In the genomic region with DNA sequence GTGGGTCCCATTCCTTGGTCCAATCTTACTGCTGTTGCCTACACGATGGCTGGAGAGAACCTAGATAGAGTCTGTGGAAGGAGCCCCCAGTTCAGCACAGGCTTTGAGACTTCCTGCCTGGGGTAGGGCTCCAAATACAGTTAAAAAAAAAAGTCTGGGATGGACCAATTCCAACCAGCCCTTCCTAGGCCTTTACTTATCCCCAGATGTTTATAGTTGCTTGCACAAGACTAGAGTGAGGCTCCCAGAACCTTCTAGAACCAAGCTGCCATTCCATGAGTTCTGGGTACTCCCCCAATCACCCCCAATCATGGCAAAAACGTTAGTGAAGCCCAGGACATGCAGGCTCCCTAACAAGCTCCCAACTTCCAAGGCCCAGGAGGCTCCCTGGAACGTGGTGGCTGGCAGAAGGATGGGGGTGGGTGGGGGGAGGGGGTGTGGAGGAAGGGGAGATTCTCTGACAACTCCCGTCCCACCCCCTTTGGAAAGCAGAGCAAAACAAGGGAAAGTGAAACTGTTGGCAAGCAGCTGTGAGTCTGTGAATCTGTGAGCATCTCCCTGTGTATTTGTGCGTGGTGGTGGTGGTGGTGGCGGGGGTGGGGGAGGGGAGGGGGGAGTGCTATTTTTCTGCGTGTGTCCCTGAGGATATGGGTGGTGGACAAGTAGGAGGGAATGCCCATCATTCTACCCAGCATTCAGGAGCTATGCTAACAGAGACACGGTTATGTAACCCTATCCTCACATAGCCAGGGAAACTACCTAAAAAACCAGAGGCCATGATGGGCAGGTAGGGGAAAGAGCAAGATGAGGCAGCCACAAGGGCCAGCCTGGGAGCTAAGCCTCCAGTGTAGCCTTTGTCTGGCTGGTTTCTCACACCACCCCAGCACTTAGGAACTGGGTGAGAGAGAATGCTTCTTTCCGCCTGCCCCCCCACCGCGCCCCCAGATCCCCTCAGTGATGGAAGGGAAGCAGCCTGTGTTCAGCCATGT, we compare ENCODE assay signal across 15 cellular contexts. TPM values are rescaled to one million over a fixed set of nuclear protein-coding genes. Genes with fewer than 3 reads are reported as not detected.
DNase-seq lines count a peak whose midpoint lies in the region; ATAC-seq and TF ChIP-seq lines count a peak whose summit lies in the region.
"Had no signal": no experiment of that assay in that cellular context is flagged by ENCODE, and none has a peak within 500 bp of the region (broad histone marks: within the 10 kb centered on the region; RNA-seq: fewer than 3 reads in every experiment).

No MANE protein-coding gene starts in this region.

- H3K27ac ChIP-seq in HCT116 (ENCODE audit: low read depth, low read length) (peak overlapping the region; percentile 98), breast epithelium (peak overlapping the region; percentile 87 to 90)
- H3K27ac ChIP-seq: coronary artery, SK-N-MC had no signal

- peak overlapping the region; percentile 57 for H3K27ac Mint-ChIP-seq in neural crest cell (ENCODE audit: unreplicated experiment)
- H3K27ac Mint-ChIP-seq in mesothelial cell of epicardium = no peak overlapping the region

- intact Hi-C loops in HCT116 (cut with micrococcal nuclease) = no loop called here
- intact Hi-C loops in breast epithelium (cut with DNase I; ENCODE audit: low total_unique reads) = no loop called here
- intact Hi-C loops in left colon (cut with DNase I, micrococcal nuclease) = loop anchor here in 1 of 2 donors (10.0 kb wide), 1 partner anchor 97 kb away; the partner anchor contains the start of gene INKA1

- peak overlapping the region; percentile 96 for H3K9ac ChIP-seq in HCT116 (ENCODE audit: low read length)

- H3K9me3 ChIP-seq in HCT116 (ENCODE audit: control insufficient read depth in 1 of 2, insufficient read depth in 1 of 2, low read depth in 1 of 2, low read length in 2 of 2) = no peaks in the 10 kb centered on the region
- H3K9me3 ChIP-seq in breast epithelium = no peaks in the 10 kb centered on the region

- H3K36me3 Mint-ChIP-seq in neural crest cell (ENCODE audit: low read depth) (no peaks in the 10 kb centered on the region), mesothelial cell of epicardium (no peaks in the 10 kb centered on the region)
- H3K36me3 Mint-ChIP-seq: naive B cell had no signal

- H3K36me3 ChIP-seq in HCT116 (ENCODE audit: control insufficient read depth in 1 of 2, insufficient read depth in 2 of 2, low read length in 2 of 2) (peaks cover 15 to 24% of the 10 kb centered on the region in 2 experiments; a peak in 3 of 4 replicates), breast epithelium (no peaks in the 10 kb centered on the region)

- CTCF ChIA-PET in HCT116 (lab: Charles Lee) = interaction anchor here (1.4 kb wide), 2 partner anchors 60 to 98 kb away, joined by 4 to 6 read pairs; partner anchors contain the start of gene INKA1

- RAD21 ChIA-PET in HCT116 (lab: Charles Lee; ENCODE audit: low non-redundant PET in 1 of 2, low total read pairs in 2 of 2, uncharacterized antibody in 2 of 2, unreplicated experiment in 2 of 2) = interaction anchor here in 1 of 2 experiments (1.5 kb wide), 1 partner anchor 38 kb away, joined by 3 read pairs; the partner anchor contains the start of gene RBM6

- DNase-seq in AG10803 (ENCODE audit: low read depth) = peak; percentile 54
- DNase-seq in HCT116 (ENCODE audit: low read depth, low spot score) = no peak
- DNase-seq in breast epithelium (ENCODE audit: low spot score in 2 of 2) = no peak
- no peak for DNase-seq in neural crest cell (ENCODE audit: low read depth, low spot score)
- DNase-seq in erythroblast (lab: John Stamatoyannopoulos, UW) = no peak
- no peak for DNase-seq in mesothelial cell of epicardium (ENCODE audit: low spot score in 2 of 2, unreplicated experiment in 2 of 2)
- DNase-seq in left colon = no peak
- DNase-seq in GF-D8 (lab: John Stamatoyannopoulos, UW) = no peak
- DNase-seq: activated gamma-delta T cell treated with Interleukin-2 at 50 U/mL for 16 hours; AML-193; naive B cell; NCI-H2227 treated with DMSO at 0.1 percent for 48 hours; stimulated activated naive CD4-positive, alpha-beta T cell had no signal

- TF ChIP-seq RAD21 in HCT116 (IDR thresholded peaks at IDR 0.05; ENCODE audit: low read depth) = no peak

- no peak for TF ChIP-seq POLR2A in HCT116 (IDR thresholded peaks at IDR 0.05; ENCODE audit: borderline replicate concordance, extremely low read depth, insufficient read depth, insufficient read length)
- TF ChIP-seq POLR2A in breast epithelium (IDR thresholded peaks at IDR 0.05) = no peak
- TF ChIP-seq POLR2A in erythroblast (IDR thresholded peaks at IDR 0.05; ENCODE audit: low read length) = no peak

- no peak for ATAC-seq in HCT116
- no peak for ATAC-seq in left colon

- H3K79me2 ChIP-seq in HCT116 (ENCODE audit: insufficient read depth, low read length) = peaks cover 84% of the 10 kb centered on the region

- peak overlapping the region; percentile 97 for H3K4me2 ChIP-seq in HCT116 (ENCODE audit: low read length)

- no peaks in the 10 kb centered on the region for H3K9me3 Mint-ChIP-seq in neural crest cell
- no peaks in the 10 kb centered on the region for H3K9me3 Mint-ChIP-seq in mesothelial cell of epicardium
- H3K9me3 Mint-ChIP-seq: naive B cell had no signal

- BruUV-seq in HCT116 (replicated peaks; lab: Mats Ljungman, UMichigan) = TSS peak; percentile 10

- no peak for TF ChIP-seq CTCF in AG10803 (conservative IDR thresholded peaks at IDR 0.05; ENCODE audit: low read length)
- no peak for TF ChIP-seq CTCF in HCT116 (IDR thresholded peaks at IDR 0.05 in 2 of 3, conservative IDR thresholded peaks at IDR 0.05 in 1 of 3; ENCODE audit: borderline replicate concordance in 1 of 3, insufficient read depth in 1 of 3, low read depth in 2 of 3, low read length in 2 of 3)
- TF ChIP-seq CTCF in breast epithelium (IDR thresholded peaks at IDR 0.05) = no peak
- TF ChIP-seq CTCF in neural crest cell (conservative IDR thresholded peaks at IDR 0.05) = no peak
- TF ChIP-seq CTCF in mesothelial cell of epicardium (IDR thresholded peaks at IDR 0.05; ENCODE audit: unreplicated experiment) = no peak

- H3K4me3 ChIP-seq in AG10803 (ENCODE audit: low read length) (no peak overlapping the region), HCT116 (replicated peaks in 1 of 2; ENCODE audit: low read depth in 1 of 2, low read length in 2 of 2) (peak overlapping the region; percentile 75 to 79), breast epithelium (no peak overlapping the region)
- H3K4me3 ChIP-seq: coronary artery, SK-N-MC had no signal

- H3K27me3 ChIP-seq in HCT116 (ENCODE audit: insufficient read depth, low read length) (no peaks in the 10 kb centered on the region), breast epithelium (no peaks in the 10 kb centered on the region)

- H3K4me3 Mint-ChIP-seq in neural crest cell = no peak overlapping the region
- H3K4me3 Mint-ChIP-seq in mesothelial cell of epicardium = no peak overlapping the region

- no peaks in the 10 kb centered on the region for H4K20me1 ChIP-seq in HCT116 (ENCODE audit: insufficient read depth)

- POLR2A ChIA-PET in HCT116 (lab: Charles Lee) = interaction anchor here (0.9 to 5.5 kb wide), 6 partner anchors 20 to 118 kb away, joined by 3 to 43 read pairs (median 4); partner anchors contain the start of genes INKA1 and MON1A

- H2AFZ ChIP-seq in HCT116 (ENCODE audit: low read depth, low read length, poor library complexity, severe bottlenecking) = no peak overlapping the region

- H3K4me1 Mint-ChIP-seq in neural crest cell (peaks cover 11% of the 10 kb centered on the region), mesothelial cell of epicardium (peaks cover 9% of the 10 kb centered on the region)

- H3K4me1 ChIP-seq in HCT116 (ENCODE audit: control insufficient read depth in 1 of 2, insufficient read depth in 2 of 2, low read length in 2 of 2) = peaks cover 64 to 85% of the 10 kb centered on the region in 2 experiments
- H3K4me1 ChIP-seq in breast epithelium = peaks cover 6 to 8% of the 10 kb centered on the region in 2 donors

- H3K9me2 ChIP-seq in HCT116 (ENCODE audit: insufficient read depth) = no peaks in the 10 kb centered on the region

- H3K27me3 Mint-ChIP-seq in neural crest cell (ENCODE audit: low read depth) (no peaks in the 10 kb centered on the region), mesothelial cell of epicardium (ENCODE audit: low read depth) (no peaks in the 10 kb centered on the region)
- H3K27me3 Mint-ChIP-seq: naive B cell had no signal

TF ChIP-seq in HCT116, 20 proteins besides CTCF, POLR2A, EP300 and RAD21:
- TF ChIP-seq YY1 (IDR thresholded peaks at IDR 0.05; ENCODE audit: extremely low read depth, insufficient replicate concordance, low read depth, low read length) = no peak
- TF ChIP-seq SRF (IDR thresholded peaks at IDR 0.05; ENCODE audit: low read depth) = no peak
- TF ChIP-seq EZH2phosphoT487 (IDR thresholded peaks at IDR 0.05; ENCODE audit: borderline replicate concordance) = no peak
- no peak for TF ChIP-seq ZFX (IDR thresholded peaks at IDR 0.05)
TF ChIP-seq in HCT116: peak in this region for 0.

RNA-seq across cellular contexts. Expression of gene MST1R, which starts 2.0 kb away (rescaled TPM):
- 113 TPM for total RNA-seq in HCT116 (2021; ENCODE audit: unreplicated experiment)
- 114 and 117 TPM in 2 replicates for polyA plus RNA-seq in HCT116 (2012)
- 10 to 100 TPM in 1 of 3 donors, 1 to 10 TPM in 1, under 1 TPM in 1; 0.16 to 11.9 (median 7.5) TPM for total RNA-seq in breast epithelium
- total RNA-seq in neural crest cell = 1.4 and 2.6 TPM in 2 replicates
- total RNA-seq in mesothelial cell of epicardium = 3.8 to 7.0 TPM (median 4.3 TPM) in 3 replicates
- 100 to 1,000 TPM; 124 to 145 TPM for total RNA-seq in left colon

RNA-seq across cellular contexts. Expression of gene MON1A, which starts 28.0 kb away (rescaled TPM):
- total RNA-seq in HCT116 (2021; ENCODE audit: unreplicated experiment) (9.0 TPM), breast epithelium (10 to 100 TPM in 2 of 3 donors, 1 to 10 TPM in 1; 9.1 to 12.5 (median 11.3) TPM), neural crest cell (11.5 and 13.1 TPM in 2 replicates), mesothelial cell of epicardium (5.7 to 6.2 TPM (median 5.7 TPM) in 3 replicates), left colon (1 to 10 TPM; 9.4 TPM)
- polyA plus RNA-seq in HCT116 (2012) = 6.9 and 8.7 TPM in 2 replicates

RNA-seq across cellular contexts. Expression of gene CAMKV, which starts 31.9 kb away (rescaled TPM):
- total RNA-seq in HCT116 (2021; ENCODE audit: unreplicated experiment) (0.10 TPM), breast epithelium (1 to 10 TPM in 1 of 3 donors, not detected in 2; 1.5 TPM), neural crest cell (41.2 and 43.1 TPM in 2 replicates), mesothelial cell of epicardium (0.14 to 0.58 TPM in 2 of 3 replicates, not detected in the other), left colon (under 1 TPM; 0.12 to 0.34 TPM)
- polyA plus RNA-seq in HCT116 (2012) = 0.07 TPM in 1 of 2 replicates, not detected in the other

RNA-seq across cellular contexts. Expression of gene RBM6, which starts 38.3 kb away (rescaled TPM):
- total RNA-seq in HCT116 (2021; ENCODE audit: unreplicated experiment) (58.3 TPM), breast epithelium (100 to 1,000 TPM in 2 of 3 donors, 10 to 100 TPM in 1; 92.2 to 158 (median 154) TPM), neural crest cell (117 and 128 TPM in 2 replicates), mesothelial cell of epicardium (158 to 162 TPM (median 159 TPM) in 3 replicates), left colon (10 to 100 TPM; 63.7 to 76.6 TPM)
- polyA plus RNA-seq in HCT116 (2012) = 28.5 and 29.8 TPM in 2 replicates

RNA-seq across cellular contexts. Expression of gene TRAIP, which starts 45.3 kb away (rescaled TPM):
- 25.5 TPM for total RNA-seq in HCT116 (2021; ENCODE audit: unreplicated experiment)
- 21.9 and 24.7 TPM in 2 replicates for polyA plus RNA-seq in HCT116 (2012)
- 1 to 10 TPM; 1.6 to 2.0 (median 1.9) TPM for total RNA-seq in breast epithelium
- total RNA-seq in neural crest cell = 33.4 and 38.1 TPM in 2 replicates
- total RNA-seq in mesothelial cell of epicardium = 10.4 to 15.0 TPM (median 10.6 TPM) in 3 replicates
- total RNA-seq in left colon = 1 to 10 TPM; 3.2 to 5.3 TPM

Comparison
In these comparisons a context has a peak if more than half of its experiments do, and no peak if none do; other contexts are left out.
1. H3K4me3 ChIP-seq: peak in HCT116 (2 of 2); none in AG10803 (single experiment) and breast epithelium (0 of 3).
2. RNA of gene CAMKV, which starts 31.9 kb away (total RNA-seq): 41.2 to 43.1 TPM in neural crest cell; 0.12 to 0.34 TPM in left colon, 0.10 TPM in HCT116 (single experiment), 0.14 to 0.58 TPM in mesothelial cell of epicardium and 1.5 TPM in breast epithelium; every median in the first group is over 10 times any median in the second.